32 cellular contexts compared by ENCODE assay signal in the genomic region with DNA sequence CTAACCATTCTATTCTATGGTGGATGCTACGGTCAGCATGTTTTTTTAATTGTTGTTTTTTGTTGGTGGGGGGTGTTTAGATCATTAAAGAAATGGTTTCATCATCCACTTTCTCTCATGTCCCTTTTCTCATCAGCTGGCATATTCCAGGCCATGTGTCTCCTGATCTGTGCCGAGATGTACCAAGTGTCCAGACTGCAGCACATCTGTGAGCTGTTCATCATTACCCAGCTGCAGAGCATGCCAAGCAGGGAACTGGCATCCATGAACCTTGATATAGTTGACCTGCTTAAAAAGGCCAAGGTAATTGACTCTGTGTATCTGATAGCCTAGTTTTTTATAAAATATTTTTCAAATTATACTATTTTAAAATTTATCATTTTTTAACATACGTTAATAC.
"Had no signal": no experiment of that assay in that cellular context is flagged by ENCODE, and none has a peak within 500 bp of the region (broad histone marks: within the 10 kb centered on the region; RNA-seq: fewer than 3 reads in every experiment).

No MANE protein-coding gene starts in this region.

- H3K4me1 ChIP-seq: foreskin keratinocyte had no signal

- FAIRE-seq: colon, islet of Langerhans, urothelium cell line had no signal

- H3K36me3 ChIP-seq: neural progenitor cell, thoracic aorta had no signal

- H3K27ac Mint-ChIP-seq: endodermal cell; memory B cell; mesothelial cell of epicardium; naive B cell; nephron; neural progenitor cell; progenitor cell of endocrine pancreas; stimulated activated memory B cell treated with anti-CD40 and anti-IgM and Interleukin-4, amounts not matched to agents 10 μg/mL and 1 μg/mL and 100 μg/mL, for 72 hours had no signal

- H3K4me3 ChIP-seq: dorsolateral prefrontal cortex, esophagus muscularis mucosa, heart right ventricle, lung, mucosa of descending colon, neural progenitor cell, right atrium auricular region, sigmoid colon, thoracic aorta, tibial nerve, upper lobe of left lung had no signal

- H3K9ac ChIP-seq: neural progenitor cell, parathyroid adenoma had no signal

- H3K9me3 ChIP-seq: esophagus muscularis mucosa, heart right ventricle, mucosa of descending colon, right atrium auricular region, sigmoid colon, thoracic aorta, tibial nerve, upper lobe of left lung had no signal

- H3K27me3 Mint-ChIP-seq: memory B cell; naive B cell; progenitor cell of endocrine pancreas; stimulated activated memory B cell treated with anti-CD40 and anti-IgM and Interleukin-4, amounts not matched to agents 10 μg/mL and 1 μg/mL and 100 μg/mL, for 72 hours had no signal

- H3K27ac ChIP-seq: epithelial cell of prostate, esophagus muscularis mucosa, foreskin keratinocyte, neural progenitor cell, parathyroid adenoma, sigmoid colon, thoracic aorta, tibial nerve, upper lobe of left lung had no signal

- H3K9me3 Mint-ChIP-seq: endodermal cell; memory B cell; mesothelial cell of epicardium; naive B cell; nephron; neural progenitor cell; stimulated activated memory B cell treated with anti-CD40 and anti-IgM and Interleukin-4, amounts not matched to agents 10 μg/mL and 1 μg/mL and 100 μg/mL, for 72 hours had no signal

- H3K4me1 Mint-ChIP-seq: neural progenitor cell had no signal

- H3K79me2 ChIP-seq: parathyroid adenoma had no signal

- H2AFZ ChIP-seq: neural progenitor cell, parathyroid adenoma had no signal

- DNase-seq: effector CD4-positive, alpha-beta T cell; endodermal cell; foreskin keratinocyte; glutamatergic neuron; heart right ventricle; hippocampal formation; left cardiac atrium; left ventricle myocardium superior; mucosa of descending colon; naive B cell; sigmoid colon; stimulated activated CD4-positive, alpha-beta T cell treated with anti-CD3 and anti-CD28 coated beads, Interleukin-2, amount 100 ng/mL, for 24 hours; stimulated activated CD4-positive, alpha-beta T cell treated with anti-CD3 and anti-CD28 coated beads, Interleukin-4, amount 100 ng/mL, for 4 hours; stimulated activated naive CD8-positive, alpha-beta T cell treated with anti-CD3 and anti-CD28 coated beads, Interleukin-15, Interleukin-2, amounts not matched to agents 100 U/mL and 50 U/mL, for 24 hours; upper lobe of left lung had no signal

- ATAC-seq: foreskin keratinocyte; heart right ventricle; left cardiac atrium; left ventricle myocardium superior; mucosa of descending colon; stimulated activated memory B cell treated with anti-CD40 and anti-IgM and Interleukin-4, amounts not matched to agents 10 μg/mL and 1 μg/mL and 100 μg/mL, for 72 hours; stimulated activated naive CD8-positive, alpha-beta T cell treated with anti-CD3 and anti-CD28 coated beads, Interleukin-15, Interleukin-2, amounts not matched to agents 100 U/mL and 50 U/mL, for 24 hours had no signal

- H3K36me3 Mint-ChIP-seq: memory B cell; naive B cell; stimulated activated memory B cell treated with anti-CD40 and anti-IgM and Interleukin-4, amounts not matched to agents 10 μg/mL and 1 μg/mL and 100 μg/mL, for 72 hours had no signal

- H3K4me2 ChIP-seq: neural progenitor cell had no signal

- H3K27me3 ChIP-seq: dorsolateral prefrontal cortex, esophagus muscularis mucosa, foreskin keratinocyte, heart right ventricle, neural progenitor cell, right atrium auricular region, sigmoid colon, tibial nerve, upper lobe of left lung had no signal

- H3K4me3 Mint-ChIP-seq: endodermal cell; memory B cell; mesothelial cell of epicardium; naive B cell; nephron; neural progenitor cell; stimulated activated memory B cell treated with anti-CD40 and anti-IgM and Interleukin-4, amounts not matched to agents 10 μg/mL and 1 μg/mL and 100 μg/mL, for 72 hours had no signal
